ENCODE assay signal across 8 cellular contexts in the genomic region with DNA sequence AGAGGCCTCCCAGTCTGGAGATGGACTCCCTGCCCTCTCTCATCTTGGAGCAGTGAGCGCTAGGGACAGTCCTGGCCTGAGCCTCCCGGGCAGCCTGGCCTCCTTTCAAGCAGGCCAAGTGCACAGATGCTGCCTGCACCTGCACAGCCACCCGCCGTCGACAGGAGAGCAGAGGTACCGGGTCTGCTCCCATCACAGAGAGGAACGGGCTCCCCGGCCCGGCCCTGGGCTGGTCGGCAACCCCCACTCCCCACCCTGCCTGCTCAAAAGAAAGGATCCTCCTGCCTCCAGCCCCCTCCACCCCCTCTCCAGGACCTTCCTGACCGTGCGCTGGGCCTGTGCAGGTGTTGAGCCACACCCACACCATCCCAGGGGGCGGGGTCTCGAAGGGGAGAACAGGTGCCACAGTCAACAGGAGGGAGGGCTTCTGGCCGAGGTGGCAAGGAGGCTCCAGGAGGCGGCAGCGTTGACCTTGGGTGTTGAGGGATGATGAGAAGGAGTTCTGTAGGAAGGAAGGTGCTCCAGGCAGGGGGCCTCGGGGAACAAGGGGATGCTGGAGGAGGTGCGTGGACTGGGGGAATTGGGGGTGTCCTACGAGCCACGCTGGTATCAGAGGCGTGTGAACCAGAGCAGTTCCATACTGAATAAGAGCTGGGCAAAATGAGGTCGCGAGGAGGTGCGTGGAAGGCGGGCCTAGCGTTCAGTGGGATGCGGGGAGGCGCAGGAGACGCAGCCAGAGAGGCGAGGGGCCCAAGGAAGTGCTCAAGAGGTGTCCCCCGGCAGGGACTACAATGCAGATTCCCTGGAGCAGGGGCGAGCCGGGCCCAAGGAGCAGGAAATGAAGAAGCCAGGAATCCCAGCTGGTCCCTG. TPM values are rescaled to one million over a fixed set of nuclear protein-coding genes. Genes with fewer than 3 reads are reported as not detected.
A peak's percentile ranks its signal among the peaks of the same experiment; 100 is the strongest.
DNase-seq lines count a peak whose midpoint lies in the region; ATAC-seq, FAIRE-seq and TF ChIP-seq lines count a peak whose summit lies in the region.

No MANE protein-coding gene starts in this region.

- H3K27me3 ChIP-seq in CD8-positive, alpha-beta memory T cell (ENCODE audit: insufficient read depth, low read length, poor library complexity, severe bottlenecking): no peaks in the 10 kb centered on the region
- H3K27me3 ChIP-seq in IMR-90 (ENCODE audit: control insufficient read depth, insufficient read depth, low read length) (peaks cover 45% of the 10 kb centered on the region), iPS-20b (ENCODE audit: insufficient read depth, low read length) (peaks cover 30% of the 10 kb centered on the region)

- peak overlapping the region; percentile 24; the same call in 1 of the 2 replicates for H3K23ac ChIP-seq in IMR-90 (ENCODE audit: low read depth, low read length)

- WGBS in IMR-90 (ENCODE audit: extremely low coverage in 2 of 2, insufficient read length in 1 of 2), 2 experiments: 8% methylated on average over 15 of the region's 34 CpGs; no CpG with 5 or more reads in 1 of the 2 experiments

- TF ChIP-seq CTCF in IMR-90 (conservative IDR thresholded peaks at IDR 0.05; ENCODE audit: low read depth, low read length) (no peak), activated B cell treated with CpG ODN at 0.5 μM for 24 hours (IDR thresholded peaks at IDR 0.05) (no peak)

- H3K4me1 Mint-ChIP-seq in CD8-positive, alpha-beta memory T cell: peaks cover 6 to 20% (median 8%) of the 10 kb centered on the region in 3 donors
- peaks cover 16% of the 10 kb centered on the region for H3K4me1 Mint-ChIP-seq in activated B cell treated with CpG ODN at 0.5 μM for 24 hours

- no peaks in the 10 kb centered on the region for H3K36me3 Mint-ChIP-seq in CD8-positive, alpha-beta memory T cell
- no peaks in the 10 kb centered on the region for H3K36me3 Mint-ChIP-seq in activated B cell treated with CpG ODN at 0.5 μM for 24 hours (ENCODE audit: low read depth)

- no peaks in the 10 kb centered on the region for H3K36me3 ChIP-seq in CD8-positive, alpha-beta memory T cell (ENCODE audit: insufficient read depth, low read length)
- H3K36me3 ChIP-seq in IMR-90 (ENCODE audit: control insufficient read depth, insufficient read depth, low read length): no peaks in the 10 kb centered on the region
- no peaks in the 10 kb centered on the region for H3K36me3 ChIP-seq in iPS-20b (ENCODE audit: insufficient read depth, low read depth, low read length)

- no peak; the same call in 1 of the 2 replicates for ATAC-seq in IMR-90 (ENCODE audit: low read depth)
- no peak for ATAC-seq in activated B cell treated with CpG ODN at 0.5 μM for 24 hours (ENCODE audit: low read depth)
- ATAC-seq in HG03565 (IDR thresholded peaks at IDR 0.05; ENCODE audit: unreplicated experiment): no peak

- H4K5ac ChIP-seq in IMR-90 (ENCODE audit: low read depth, low read length): no peak overlapping the region

- H3K27ac Mint-ChIP-seq in CD8-positive, alpha-beta memory T cell: peak overlapping the region in 5 of 8 donors; percentile 19 to 60 (median 33)
- no peak overlapping the region for H3K27ac Mint-ChIP-seq in activated B cell treated with CpG ODN at 0.5 μM for 24 hours

- peak overlapping the region; percentile 9 for H2AK9ac ChIP-seq in IMR-90 (replicated peaks; ENCODE audit: low read depth, low read length, poor library complexity)

- H3K27me3 Mint-ChIP-seq in CD8-positive, alpha-beta memory T cell: peaks cover 0 to 4% of the 10 kb centered on the region in 2 donors
- H3K27me3 Mint-ChIP-seq in activated B cell treated with CpG ODN at 0.5 μM for 24 hours: peaks cover 2% of the 10 kb centered on the region

- no peak overlapping the region for H2BK15ac ChIP-seq in IMR-90 (ENCODE audit: low read depth, low read length)

- no peak overlapping the region for H3K56ac ChIP-seq in IMR-90 (ENCODE audit: extremely low read depth, insufficient read depth, low read length)

- H3K4me3 Mint-ChIP-seq in CD8-positive, alpha-beta memory T cell: peak overlapping the region; percentile 69 to 86 (median 76)
- peak overlapping the region; percentile 66 for H3K4me3 Mint-ChIP-seq in activated B cell treated with CpG ODN at 0.5 μM for 24 hours

- intact Hi-C loops in IMR-90 (cut with micrococcal nuclease): no loop called here
- intact Hi-C loops in activated B cell treated with CpG ODN at 0.5 μM for 24 hours (cut with micrococcal nuclease): loop anchor here (1.0 to 10.0 kb wide), 7 partner anchors 22 to 716 kb away; partner anchors contain the start of genes APRT, TRAPPC2L and ZFPM1

- H2BK5ac ChIP-seq in IMR-90 (ENCODE audit: low read depth, low read length, poor library complexity, severe bottlenecking): no peak overlapping the region

- H3K27ac ChIP-seq in CD8-positive, alpha-beta memory T cell (ENCODE audit: low read depth, low read length): no peak overlapping the region
- no peak overlapping the region for H3K27ac ChIP-seq in IMR-90 (ENCODE audit: insufficient read depth, low read length)
- H3K27ac ChIP-seq in iPS-20b (ENCODE audit: low read length): no peak overlapping the region

- H3K9me1 ChIP-seq in IMR-90 (ENCODE audit: insufficient read depth, low read length): no peaks in the 10 kb centered on the region

- no peak overlapping the region for H2AK5ac ChIP-seq in IMR-90 (ENCODE audit: low read depth, low read length)

- peaks cover 25% of the 10 kb centered on the region for H3K4me1 ChIP-seq in CD8-positive, alpha-beta memory T cell (ENCODE audit: insufficient read depth, low read length)
- H3K4me1 ChIP-seq in IMR-90 (ENCODE audit: control insufficient read depth, insufficient read depth, low read length) (peaks cover 5% of the 10 kb centered on the region; the same call in 1 of the 2 replicates), iPS-20b (ENCODE audit: insufficient read depth, low read length) (peaks cover 5% of the 10 kb centered on the region)

- no peak overlapping the region for H3K18ac ChIP-seq in IMR-90 (ENCODE audit: low read depth, low read length)

- in situ Hi-C loops in IMR-90 (cut with MboI; ENCODE audit: low sequenced_read_pairs): no loop called here

- H3K9ac ChIP-seq in IMR-90 (ENCODE audit: low read depth, low read length) (no peak overlapping the region), iPS-20b (ENCODE audit: low read depth, low read length) (no peak overlapping the region)

- H3K4me2 ChIP-seq in IMR-90 (ENCODE audit: low read depth, low read length): peak overlapping the region; percentile 82

- H2AFZ ChIP-seq in IMR-90 (replicated peaks; ENCODE audit: low read length, poor library complexity): peak overlapping the region; percentile 88

- POLR2A ChIA-PET in CD8-positive, alpha-beta memory T cell (lab: Charles Lee): interaction anchor here (1.2 kb wide), 2 partner anchors 8 to 313 kb away, joined by 3 to 6 read pairs; partner anchors contain the start of gene TRAPPC2L
- POLR2A ChIA-PET in IMR-90 (lab: Charles Lee; ENCODE audit: unreplicated experiment): no interaction called here
- POLR2A ChIA-PET in activated B cell treated with CpG ODN at 0.5 μM for 24 hours (lab: Charles Lee): interaction anchor here (0.6 to 1.0 kb wide), 5 partner anchors 47 to 299 kb away, joined by 3 to 5 read pairs (median 4); partner anchors contain the start of gene ZNF778

- H3K9me3 ChIP-seq in CD8-positive, alpha-beta memory T cell (ENCODE audit: low read length): no peaks in the 10 kb centered on the region
- H3K9me3 ChIP-seq in IMR-90 (ENCODE audit: control insufficient read depth, insufficient read depth, low read length) (no peaks in the 10 kb centered on the region), iPS-20b (ENCODE audit: insufficient read depth, low read depth, low read length) (no peaks in the 10 kb centered on the region)

- H3K4me3 ChIP-seq in CD8-positive, alpha-beta memory T cell (ENCODE audit: low read length): peak overlapping the region; percentile 50
- H3K4me3 ChIP-seq in IMR-90 (ENCODE audit: insufficient read depth, low read depth, low read length) (peak overlapping the region; percentile 29; the same call in 1 of the 2 replicates), iPS-20b (ENCODE audit: low read length) (peak overlapping the region; percentile 64)

- H4K20me1 ChIP-seq in IMR-90 (ENCODE audit: insufficient read depth, low read length): no peaks in the 10 kb centered on the region; the same call in 1 of the 2 replicates

- no peak overlapping the region for H2BK120ac ChIP-seq in IMR-90 (ENCODE audit: low read depth, low read length)

- no peak overlapping the region for H4K91ac ChIP-seq in IMR-90 (ENCODE audit: insufficient read depth, low read depth, low read length)

- no peak for DNase-seq in CD8-positive, alpha-beta memory T cell
- DNase-seq in IMR-90 (no peak), activated B cell treated with CpG ODN at 0.5 μM for 24 hours (no peak), urothelium cell line (ENCODE audit: low spot score) (no peak), NCI-H446 treated with DMSO at 0.1 percent for 48 hours (lab: John Stamatoyannopoulos, UW) (no peak), D341Med (ENCODE audit: low spot score) (no peak)

- no peak for TF ChIP-seq POLR2A in IMR-90 (IDR thresholded peaks at IDR 0.05; ENCODE audit: low read depth, low read length)

- no peak overlapping the region for H2BK20ac ChIP-seq in IMR-90 (ENCODE audit: low read depth, low read length)

- no peaks in the 10 kb centered on the region for H3K79me1 ChIP-seq in IMR-90 (ENCODE audit: low read depth in 1 of 2, low read length in 2 of 2)

- H3K9me3 Mint-ChIP-seq in CD8-positive, alpha-beta memory T cell: no peaks in the 10 kb centered on the region
- no peaks in the 10 kb centered on the region for H3K9me3 Mint-ChIP-seq in activated B cell treated with CpG ODN at 0.5 μM for 24 hours

- TF ChIP-seq RAD21 in IMR-90 (IDR thresholded peaks at IDR 0.05; ENCODE audit: low read length): no peak

- H3K14ac ChIP-seq in IMR-90 (replicated peaks; ENCODE audit: low read depth, low read length): no peak overlapping the region

- peak; percentile 23 for FAIRE-seq in urothelium cell line (lab: Jason Lieb, UNC)

- CTCF ChIA-PET in CD8-positive, alpha-beta memory T cell (lab: Charles Lee): interaction anchor here (0.8 kb wide), 1 partner anchor 354 kb away, joined by 3 read pairs; no protein-coding TSS in a partner anchor
- CTCF ChIA-PET in IMR-90 (lab: Yijun Ruan, JAX): no interaction called here
- CTCF ChIA-PET in activated B cell treated with CpG ODN at 0.5 μM for 24 hours (lab: Charles Lee): interaction anchor here (1.5 kb wide), 1 partner anchor 433 kb away, joined by 5 read pairs; no protein-coding TSS in a partner anchor

- no TSS peak for BruUV-seq in IMR-90 (replicated peaks; lab: Mats Ljungman, UMichigan)

- dilution Hi-C loops in IMR-90 (cut with HindIII; ENCODE audit: low sequenced_read_pairs, unreplicated experiment): no loop called here

- no peak overlapping the region for H4K8ac ChIP-seq in IMR-90 (ENCODE audit: low read depth in 2 of 2, low read length in 2 of 2)

- no peak overlapping the region for H3K4ac ChIP-seq in IMR-90 (ENCODE audit: low read depth, low read length)

RNA-seq across cellular contexts. Expression of gene CDH15, which starts 1.0 kb away (rescaled TPM):
- not detected for total RNA-seq in CD8-positive, alpha-beta memory T cell
- not detected for polyA plus RNA-seq in CD8-positive, alpha-beta memory T cell
- total RNA-seq in IMR-90 (2012; rRNA removed): 0.18 and 0.28 TPM in 2 replicates
- polyA plus RNA-seq in IMR-90 (2012; rRNA removed): 0.62 and 0.65 TPM in 2 replicates
- 0.74 and 0.78 TPM in 2 replicates for polyA plus RNA-seq in IMR-90 (2012; cell fraction: cytosol; rRNA removed)
- 0.42 and 0.99 TPM in 2 replicates for polyA plus RNA-seq in IMR-90 (2012; cell fraction: nucleus; rRNA removed; ENCODE audit: low replicate concordance)
- total RNA-seq in activated B cell treated with CpG ODN at 0.5 μM for 24 hours: not detected in 2 replicates

RNA-seq across cellular contexts. Expression of gene SLC22A31, which starts 29.8 kb away (rescaled TPM):
- not detected for total RNA-seq in CD8-positive, alpha-beta memory T cell
- not detected for polyA plus RNA-seq in CD8-positive, alpha-beta memory T cell
- total RNA-seq in IMR-90 (2012; rRNA removed) (0.18 and 0.56 TPM in 2 replicates), activated B cell treated with CpG ODN at 0.5 μM for 24 hours (not detected in 2 replicates)
- 5.0 and 5.5 TPM in 2 replicates for polyA plus RNA-seq in IMR-90 (2012; rRNA removed)
- polyA plus RNA-seq in IMR-90 (2012; cell fraction: cytosol; rRNA removed): 2.8 and 4.2 TPM in 2 replicates
- 48.5 and 137 TPM in 2 replicates for polyA plus RNA-seq in IMR-90 (2012; cell fraction: nucleus; rRNA removed; ENCODE audit: low replicate concordance)

RNA-seq across cellular contexts. Expression of gene ZNF778, which starts 46.9 kb away (rescaled TPM):
- 10 to 100 TPM; 11.4 to 13.5 TPM for total RNA-seq in CD8-positive, alpha-beta memory T cell
- polyA plus RNA-seq in CD8-positive, alpha-beta memory T cell: 4.1 TPM
- 8.3 and 9.9 TPM in 2 replicates for total RNA-seq in IMR-90 (2012; rRNA removed)
- 4.1 and 5.6 TPM in 2 replicates for polyA plus RNA-seq in IMR-90 (2012; rRNA removed)
- 1.6 and 2.1 TPM in 2 replicates for polyA plus RNA-seq in IMR-90 (2012; cell fraction: cytosol; rRNA removed)
- 10.5 and 11.8 TPM in 2 replicates for polyA plus RNA-seq in IMR-90 (2012; cell fraction: nucleus; rRNA removed; ENCODE audit: low replicate concordance)
- 7.2 and 11.4 TPM in 2 replicates for total RNA-seq in activated B cell treated with CpG ODN at 0.5 μM for 24 hours
